ENCODE assay signal across 9 cellular contexts in the genomic region with DNA sequence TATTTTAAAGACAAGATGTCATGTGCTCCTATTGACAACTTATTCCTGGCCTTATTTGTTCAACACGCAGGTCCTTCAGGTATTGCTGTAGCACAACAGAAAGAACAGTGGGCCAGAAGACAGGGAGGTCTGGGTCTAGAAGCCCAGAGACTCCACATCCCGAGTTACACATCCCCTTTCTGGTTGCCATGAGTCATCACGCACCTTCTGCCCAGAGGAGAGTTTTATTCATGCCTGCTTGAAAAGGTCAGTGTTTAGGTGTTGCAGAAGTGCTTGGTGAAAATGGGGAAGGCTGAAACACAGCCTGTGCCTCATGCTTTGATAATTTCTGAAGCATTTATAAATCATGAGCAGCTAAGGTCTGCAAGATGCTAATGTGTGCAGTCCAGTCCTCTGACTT.
A peak's percentile ranks its signal among the peaks of the same experiment; 100 is the strongest.
DNase-seq lines count a peak whose midpoint lies in the region; ATAC-seq lines count a peak whose summit lies in the region.
"Had no signal": no experiment of that assay in that cellular context is flagged by ENCODE, and none has a peak within 500 bp of the region (broad histone marks: within the 10 kb centered on the region; RNA-seq: fewer than 3 reads in every experiment).

No MANE protein-coding gene starts in this region.

- H3K36me3 Mint-ChIP-seq in CD4-positive, CD25-positive, alpha-beta regulatory T cell = peaks cover 21% of the 10 kb centered on the region
- peaks cover 50% of the 10 kb centered on the region for H3K36me3 Mint-ChIP-seq in activated T-helper 1 cell treated with anti-CD3 and anti-CD28 coated beads, Interleukin-12 subunit alpha, Interleukin-12 subunit beta, Interleukin-2, Interleukin-4 antibody, amounts not matched to agents 30 ng/mL and 10 ng/mL and 1 ng/mL, durations not matched to agents 14 hours and 24 hours and 36 hours (ENCODE audit: low read depth)

- peaks cover 4% of the 10 kb centered on the region for H3K36me3 ChIP-seq in CD4-positive, CD25-positive, alpha-beta regulatory T cell (ENCODE audit: control insufficient read depth, insufficient read depth, low read length)

- ATAC-seq in CD4-positive, CD25-positive, alpha-beta regulatory T cell (ENCODE audit: low read depth in 2 of 2) = peak; percentile 34 to 50
- ATAC-seq in GM19372 (IDR thresholded peaks at IDR 0.05; ENCODE audit: low read depth, unreplicated experiment) = peak; percentile 71
- ATAC-seq in HG03139 (IDR thresholded peaks at IDR 0.05; ENCODE audit: unreplicated experiment) = peak; percentile 78

- peaks cover 5 to 63% (median 51%) of the 10 kb centered on the region in 4 donors for H3K4me1 Mint-ChIP-seq in CD4-positive, CD25-positive, alpha-beta regulatory T cell
- H3K4me1 Mint-ChIP-seq in activated T-helper 1 cell treated with anti-CD3 and anti-CD28 coated beads, Interleukin-12 subunit alpha, Interleukin-12 subunit beta, Interleukin-2, Interleukin-4 antibody, amounts not matched to agents 30 ng/mL and 10 ng/mL and 1 ng/mL, durations not matched to agents 14 hours and 24 hours and 36 hours (ENCODE audit: low read depth) = peaks cover 78% of the 10 kb centered on the region

- peaks cover 17% of the 10 kb centered on the region for H3K4me1 ChIP-seq in CD4-positive, CD25-positive, alpha-beta regulatory T cell (ENCODE audit: control insufficient read depth, insufficient read depth, low read length, poor library complexity, severe bottlenecking)

- no peak overlapping the region for H3K27ac ChIP-seq in CD4-positive, CD25-positive, alpha-beta regulatory T cell (ENCODE audit: insufficient read depth, low read length, poor library complexity, severe bottlenecking)

- intact Hi-C loops in activated T-helper 1 cell treated with anti-CD3 and anti-CD28 coated beads, Interleukin-12 subunit alpha, Interleukin-12 subunit beta, Interleukin-2, Interleukin-4 antibody, amounts not matched to agents 30 ng/mL and 10 ng/mL and 1 ng/mL, durations not matched to agents 14 hours and 24 hours and 36 hours (cut with micrococcal nuclease) = no loop called here

- no peak overlapping the region for H3K4me3 ChIP-seq in CD4-positive, CD25-positive, alpha-beta regulatory T cell (ENCODE audit: low read depth, low read length)

- H3K27me3 ChIP-seq in CD4-positive, CD25-positive, alpha-beta regulatory T cell (ENCODE audit: control insufficient read depth, insufficient read depth, low read length) = no peaks in the 10 kb centered on the region

- H3K9me3 ChIP-seq in CD4-positive, CD25-positive, alpha-beta regulatory T cell (ENCODE audit: control insufficient read depth in 2 of 2, low read length in 2 of 2) = no peaks in the 10 kb centered on the region

- no peaks in the 10 kb centered on the region for H3K27me3 Mint-ChIP-seq in CD4-positive, CD25-positive, alpha-beta regulatory T cell
- no peaks in the 10 kb centered on the region for H3K27me3 Mint-ChIP-seq in activated T-helper 1 cell treated with anti-CD3 and anti-CD28 coated beads, Interleukin-12 subunit alpha, Interleukin-12 subunit beta, Interleukin-2, Interleukin-4 antibody, amounts not matched to agents 30 ng/mL and 10 ng/mL and 1 ng/mL, durations not matched to agents 14 hours and 24 hours and 36 hours (ENCODE audit: insufficient read depth)

- H3K4me3 Mint-ChIP-seq in CD4-positive, CD25-positive, alpha-beta regulatory T cell = no peak overlapping the region
- H3K4me3 Mint-ChIP-seq in activated T-helper 1 cell treated with anti-CD3 and anti-CD28 coated beads, Interleukin-12 subunit alpha, Interleukin-12 subunit beta, Interleukin-2, Interleukin-4 antibody, amounts not matched to agents 30 ng/mL and 10 ng/mL and 1 ng/mL, durations not matched to agents 14 hours and 24 hours and 36 hours = no peak overlapping the region

- H3K9me3 Mint-ChIP-seq in CD4-positive, CD25-positive, alpha-beta regulatory T cell = peaks cover 0 to 7% (median 0%) of the 10 kb centered on the region in 7 donors
- H3K9me3 Mint-ChIP-seq in activated T-helper 1 cell treated with anti-CD3 and anti-CD28 coated beads, Interleukin-12 subunit alpha, Interleukin-12 subunit beta, Interleukin-2, Interleukin-4 antibody, amounts not matched to agents 30 ng/mL and 10 ng/mL and 1 ng/mL, durations not matched to agents 14 hours and 24 hours and 36 hours = peaks cover 8% of the 10 kb centered on the region

- H3K27ac Mint-ChIP-seq in CD4-positive, CD25-positive, alpha-beta regulatory T cell = peak overlapping the region in 2 of 3 donors; percentile 82 to 83
- peak overlapping the region; percentile 21 for H3K27ac Mint-ChIP-seq in activated T-helper 1 cell treated with anti-CD3 and anti-CD28 coated beads, Interleukin-12 subunit alpha, Interleukin-12 subunit beta, Interleukin-2, Interleukin-4 antibody, amounts not matched to agents 30 ng/mL and 10 ng/mL and 1 ng/mL, durations not matched to agents 14 hours and 24 hours and 36 hours

- DNase-seq in CD4-positive, CD25-positive, alpha-beta regulatory T cell = no peak
- no peak for DNase-seq in activated T-helper 1 cell treated with anti-CD3 and anti-CD28 coated beads, Interleukin-12 subunit alpha, Interleukin-12 subunit beta, Interleukin-2, Interleukin-4 antibody, amounts not matched to agents 30 ng/mL and 10 ng/mL and 1 ng/mL, durations not matched to agents 14 hours and 24 hours and 36 hours (ENCODE audit: low spot score)
- DNase-seq in NCI-H748 (lab: John Stamatoyannopoulos, UW; ENCODE audit: unreplicated experiment) (no peak), midbrain (lab: John Stamatoyannopoulos, UW) (no peak), amygdala (lab: John Stamatoyannopoulos, UW) (no peak)
- DNase-seq in stimulated activated CD4-positive, alpha-beta T cell treated with anti-CD3 and anti-CD28 coated beads, Interleukin-2, amount 100 ng/mL, for 48 hours = no peak
- DNase-seq: DMS79 treated with DMSO at 0.1 percent for 48 hours had no signal
